Comparison of ENCODE assay signal across 14 cellular contexts in the genomic region with DNA sequence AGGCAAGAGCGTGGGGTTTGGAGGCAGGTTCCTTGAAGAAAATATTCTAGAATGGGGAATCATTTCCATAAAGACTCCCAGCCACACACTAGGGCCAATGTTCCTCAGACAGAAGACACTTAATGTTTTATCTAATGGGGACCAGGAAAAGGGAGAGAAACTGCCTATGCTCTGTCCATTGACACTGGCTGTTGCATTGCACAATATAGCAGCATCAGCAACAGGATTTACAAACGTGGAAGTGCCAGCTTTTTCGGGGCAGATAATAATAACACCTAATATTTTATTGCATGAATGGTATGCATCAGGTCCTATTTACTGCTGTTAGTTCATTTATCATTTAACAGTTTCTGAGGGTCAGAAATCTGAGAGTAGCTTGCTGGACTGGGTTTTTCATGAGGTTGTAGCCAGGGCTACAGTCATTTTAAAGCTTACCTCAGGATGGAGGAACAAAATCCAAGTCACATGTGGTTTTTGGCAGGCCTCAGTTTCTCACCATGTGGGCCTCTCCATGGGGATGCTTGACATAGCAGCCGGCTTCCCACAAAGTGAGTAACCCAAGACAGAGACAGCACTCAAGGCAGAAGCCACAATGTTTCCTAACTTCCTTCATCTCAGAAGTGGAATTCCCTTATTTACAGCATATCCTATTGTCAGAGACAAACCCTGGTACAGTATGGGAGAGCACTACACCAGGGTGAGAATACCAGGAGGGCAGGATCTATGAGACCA.
DNase-seq lines count a peak whose midpoint lies in the region; ATAC-seq, FAIRE-seq and TF ChIP-seq lines count a peak whose summit lies in the region.
"Had no signal": no experiment of that assay in that cellular context is flagged by ENCODE, and none has a peak within 500 bp of the region (broad histone marks: within the 10 kb centered on the region; RNA-seq: fewer than 3 reads in every experiment).

No MANE protein-coding gene starts in this region.

- DNase-seq in Daoy (ENCODE audit: low read depth) (peak; percentile 35), NCI-H446 treated with DMSO at 0.1 percent for 48 hours (lab: John Stamatoyannopoulos, UW) (peak; percentile 46), fibroblast of the aortic adventitia (ENCODE audit: low read depth) (peak; percentile 93), sciatic nerve (ENCODE audit: low spot score) (no peak), GM12891 (ENCODE audit: insufficient read length, low spot score) (no peak), GM20000 (ENCODE audit: low spot score) (no peak), ureter (ENCODE audit: low spot score) (no peak)
- DNase-seq: foreskin keratinocyte; NCI-H146; stimulated activated naive CD8-positive, alpha-beta T cell treated with anti-CD3 and anti-CD28 coated beads, Interleukin-15, Interleukin-2, amounts not matched to agents 100 U/mL and 50 U/mL, for 24 hours had no signal

- ATAC-seq in sciatic nerve (peak; percentile 94), HG02840 (IDR thresholded peaks at IDR 0.05; ENCODE audit: low FRiP score, unreplicated experiment) (no peak)
- ATAC-seq: foreskin keratinocyte; stimulated activated naive CD8-positive, alpha-beta T cell treated with anti-CD3 and anti-CD28 coated beads, Interleukin-15, Interleukin-2, amounts not matched to agents 100 U/mL and 50 U/mL, for 24 hours had no signal

- no peak for FAIRE-seq in GM12891 (lab: Jason Lieb, UNC)
- FAIRE-seq: islet of Langerhans had no signal

- H3K4me3 ChIP-seq in fibroblast of the aortic adventitia (ENCODE audit: low read depth, low read length), result no peak overlapping the region
- H3K4me3 ChIP-seq: coronary artery, SJSA1 had no signal

- TF ChIP-seq CTCF in fibroblast of the aortic adventitia (IDR thresholded peaks at IDR 0.05; ENCODE audit: insufficient read depth, low read length) (no peak), GM20000 (IDR thresholded peaks at IDR 0.05; ENCODE audit: extremely low read depth, missing control alignments) (no peak)

- TF ChIP-seq POLR2A in GM12891 (IDR thresholded peaks at IDR 0.05; ENCODE audit: low read depth, low read length), result no peak

- intact Hi-C loops in sciatic nerve (cut with DNase I), result no loop called here

TF ChIP-seq in GM12891, 5 proteins besides CTCF, POLR2A, EP300 and RAD21:
- TF ChIP-seq POLR2AphosphoS5 (IDR thresholded peaks at IDR 0.05; ENCODE audit: low read depth, low read length) (no peak), PAX5 (IDR thresholded peaks at IDR 0.05; ENCODE audit: insufficient read depth, low read length, severe bottlenecking) (no peak), POU2F2 (IDR thresholded peaks at IDR 0.05; ENCODE audit: low read depth, low read length) (no peak), SPI1 (IDR thresholded peaks at IDR 0.05; ENCODE audit: low read depth, low read length) (no peak), TAF1 (IDR thresholded peaks at IDR 0.05; ENCODE audit: low read depth, low read length) (no peak)

Comparison
In these comparisons a context has a peak if more than half of its experiments do, and no peak if none do; other contexts are left out.
1. DNase-seq: peak in Daoy (single experiment), NCI-H446 treated with DMSO at 0.1 percent for 48 hours (single experiment) and fibroblast of the aortic adventitia (single experiment); none in sciatic nerve (single experiment), GM12891 (single experiment), GM20000 (single experiment) and ureter (single experiment).